In genomic region chr11:103633037-103633788, GRCh38 we compare ENCODE assay signal across 14 cellular contexts.
DNase-seq lines count a peak whose midpoint lies in the region; ATAC-seq lines count a peak whose summit lies in the region.
"Had no signal": no experiment of that assay in that cellular context is flagged by ENCODE, and none has a peak within 500 bp of the region (broad histone marks: within the 10 kb centered on the region; RNA-seq: fewer than 3 reads in every experiment).

No MANE protein-coding gene starts in this region.

- H3K4me1 ChIP-seq in right cardiac atrium (ENCODE audit: control insufficient read depth, insufficient read depth, low read length) (no peaks in the 10 kb centered on the region), adipocyte (ENCODE audit: control insufficient read depth, insufficient read depth, low read length) (peaks cover 16% of the 10 kb centered on the region)
- H3K4me1 ChIP-seq: Peyer's patch had no signal

- intact Hi-C loops in right cardiac atrium (cut with DNase I) (no loop called here), left ventricle myocardium superior (cut with micrococcal nuclease) (no loop called here)

- ATAC-seq in right cardiac atrium (peak in 1 of 2 donors; percentile 56), left ventricle myocardium superior (no peak), HG03457 (IDR thresholded peaks at IDR 0.05; ENCODE audit: unreplicated experiment) (no peak), GM21526 (IDR thresholded peaks at IDR 0.05; ENCODE audit: low FRiP score, unreplicated experiment) (no peak)
- ATAC-seq: activated CD8-positive, alpha-beta T cell treated with anti-CD3 and anti-CD28 coated beads, Interleukin-2, amount 10 ng/mL, durations not matched to agents 7 days and 5 days; stimulated activated effector memory CD8-positive, alpha-beta T cell treated with anti-CD3 and anti-CD28 coated beads, Interleukin-12 subunit alpha, Interleukin-12 subunit beta, amount 100 ng/mL, for 72 hours had no signal

- DNase-seq in right cardiac atrium (no peak), left ventricle myocardium superior (no peak), adipocyte (ENCODE audit: low read depth) (peak; percentile 40), iPS DF 19.7 (ENCODE audit: low read depth, low spot score) (peak; percentile 75), medulla oblongata (ENCODE audit: extremely low spot score) (no peak), COLO668 (lab: John Stamatoyannopoulos, UW; ENCODE audit: unreplicated experiment) (no peak)
- DNase-seq: activated CD8-positive, alpha-beta T cell treated with anti-CD3 and anti-CD28 coated beads, Interleukin-2, amount 10 ng/mL, durations not matched to agents 7 days and 5 days; activated naive CD4-positive, alpha-beta T cell treated with Interleukin-2 at 50 U/mL for 16 hours; DND-41; Peyer's patch; T1000 had no signal

- H3K9me3 ChIP-seq in right cardiac atrium (ENCODE audit: control insufficient read depth, low read length): no peaks in the 10 kb centered on the region
- H3K9me3 ChIP-seq in adipocyte (ENCODE audit: control insufficient read depth, low read length): no peaks in the 10 kb centered on the region
- H3K9me3 ChIP-seq: Peyer's patch had no signal

- peak overlapping the region; percentile 66 for H3K9ac ChIP-seq in adipocyte (ENCODE audit: low read length)

- no peaks in the 10 kb centered on the region for H3K36me3 ChIP-seq in adipocyte (ENCODE audit: control insufficient read depth, insufficient read depth, low read length, severe bottlenecking)
- H3K36me3 ChIP-seq: Peyer's patch had no signal

- no peak overlapping the region for H3K4me3 ChIP-seq in right cardiac atrium (ENCODE audit: low read length)
- H3K4me3 ChIP-seq in adipocyte (ENCODE audit: low read length): no peak overlapping the region
- H3K4me3 ChIP-seq: Peyer's patch had no signal

- H3K27ac ChIP-seq in right cardiac atrium (ENCODE audit: low read length): peak overlapping the region; percentile 50
- H3K27ac ChIP-seq: Peyer's patch had no signal

- WGBS in right cardiac atrium: 98% methylated on average over 1 of the region's 1 CpG

- H3K27me3 ChIP-seq in right cardiac atrium (ENCODE audit: control insufficient read depth, insufficient read depth) (no peaks in the 10 kb centered on the region), adipocyte (replicated peaks; ENCODE audit: control insufficient read depth, insufficient read depth, low read length) (no peaks in the 10 kb centered on the region)
- H3K27me3 ChIP-seq: Peyer's patch had no signal

Comparison
In these comparisons a context has a peak if more than half of its experiments do, and no peak if none do; other contexts are left out.
1. DNase-seq: peak in adipocyte (single experiment) and iPS DF 19.7 (single experiment); none in right cardiac atrium (0 of 3), left ventricle myocardium superior (single experiment), medulla oblongata (single experiment) and COLO668 (single experiment).